13 cellular contexts compared by ENCODE assay signal in the genomic region with DNA sequence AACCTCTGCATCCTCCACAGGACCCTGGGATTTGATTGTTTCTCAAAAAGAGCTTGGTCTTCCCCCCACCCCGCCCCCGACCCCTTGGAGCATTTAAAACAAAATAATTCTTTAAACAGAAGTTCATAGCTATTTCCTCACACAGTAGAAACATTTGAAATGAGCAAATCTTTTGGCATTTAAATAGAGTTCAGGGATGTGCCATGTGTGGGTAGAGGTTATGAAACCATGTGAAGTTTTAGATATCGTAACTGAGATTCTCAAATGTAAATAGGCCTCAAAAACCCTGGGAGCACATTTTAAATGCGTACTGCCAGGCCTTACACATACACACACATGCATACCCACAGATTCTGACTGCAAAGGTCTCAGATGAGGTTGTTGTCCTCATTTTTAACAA.
DNase-seq lines count a peak whose midpoint lies in the region; ATAC-seq, FAIRE-seq and TF ChIP-seq lines count a peak whose summit lies in the region.
"Had no signal": no experiment of that assay in that cellular context is flagged by ENCODE, and none has a peak within 500 bp of the region (broad histone marks: within the 10 kb centered on the region; RNA-seq: fewer than 3 reads in every experiment).

No MANE protein-coding gene starts in this region.

- no peaks in the 10 kb centered on the region for H3K9me3 Mint-ChIP-seq in progenitor cell of endocrine pancreas (ENCODE audit: low read depth)

- peaks cover 46 to 56% (median 48%) of the 10 kb centered on the region in 3 donors for H3K4me1 ChIP-seq in pancreas

- peaks cover 0 to 20% (median 7%) of the 10 kb centered on the region in 3 donors for H3K36me3 ChIP-seq in pancreas
- H3K36me3 ChIP-seq: BLaER1 had no signal

- H3K4me3 Mint-ChIP-seq in progenitor cell of endocrine pancreas (ENCODE audit: low read depth) = no peak overlapping the region

- no peak overlapping the region for H3K4me3 ChIP-seq in pancreas
- H3K4me3 ChIP-seq: BLaER1 had no signal

- H3K36me3 Mint-ChIP-seq in progenitor cell of endocrine pancreas (ENCODE audit: insufficient read depth) = no peaks in the 10 kb centered on the region

- H3K27me3 ChIP-seq in pancreas = no peaks in the 10 kb centered on the region
- H3K27me3 ChIP-seq: BLaER1 had no signal

- no peak overlapping the region for H3K27ac Mint-ChIP-seq in progenitor cell of endocrine pancreas

- intact Hi-C loops in pancreas (cut with DNase I) = loop anchor here in 1 of 3 donors (5.0 kb wide), 1 partner anchor 63 kb away; no protein-coding TSS in a partner anchor

- TF ChIP-seq CTCF in AG09319 (IDR thresholded peaks at IDR 0.05; ENCODE audit: low read depth, low read length) (no peak), RWPE1 (conservative IDR thresholded peaks at IDR 0.05; ENCODE audit: low read depth) (no peak), pancreas (IDR thresholded peaks at IDR 0.05) (no peak), progenitor cell of endocrine pancreas (IDR thresholded peaks at IDR 0.05; ENCODE audit: unreplicated experiment) (no peak)

- POLR2A ChIA-PET in RWPE1 (lab: Yijun Ruan, JAX; ENCODE audit: low non-redundant PET) = interaction anchor here (0.6 to 1.5 kb wide), 2 partner anchors 62 to 95 kb away, joined by 3 read pairs; no protein-coding TSS in a partner anchor

- ATAC-seq in pancreas (no peak), GM19035 (IDR thresholded peaks at IDR 0.05; ENCODE audit: unreplicated experiment) (no peak)

- peaks cover 3% of the 10 kb centered on the region for H3K27me3 Mint-ChIP-seq in progenitor cell of endocrine pancreas

- WGBS in pancreas, 2 donors = 54 to 61% methylated on average over 4 of the region's 4 CpGs

- H3K27ac ChIP-seq in RWPE1 (peak overlapping the region; percentile 70), epithelial cell of prostate (peak overlapping the region; percentile 94), pancreas (peak overlapping the region; percentile 56 to 93 (median 84))
- H3K27ac ChIP-seq: BLaER1 had no signal

- no peak for FAIRE-seq in pancreas (lab: Jason Lieb, UNC)
- FAIRE-seq: endothelial cell of umbilical vein, H1 had no signal

- DNase-seq in AG09319 (ENCODE audit: extremely low read depth, low read depth) (peak; percentile 32), RWPE1 (ENCODE audit: low spot score) (peak; percentile 47), epithelial cell of prostate (ENCODE audit: low read depth, low spot score) (no peak), pancreas (no peak), DMS153 treated with DMSO at 0.1 percent for 48 hours (lab: John Stamatoyannopoulos, UW; ENCODE audit: unreplicated experiment) (no peak), progenitor cell of endocrine pancreas (ENCODE audit: low spot score, unreplicated experiment) (no peak)
- DNase-seq in activated CD8-positive, alpha-beta memory T cell treated with anti-CD3 and anti-CD28 coated beads for 24 hours = no peak
- DNase-seq: activated CD4-positive, alpha-beta T cell treated with anti-CD3 and anti-CD28 coated beads for 1 hour; occipital lobe had no signal

- H3K9me3 ChIP-seq in pancreas = no peaks in the 10 kb centered on the region
- H3K9me3 ChIP-seq: BLaER1 had no signal

- CTCF ChIA-PET in RWPE1 (lab: Yijun Ruan, JAX) = interaction anchor here (0.7 to 0.9 kb wide), 3 partner anchors 9 to 64 kb away, joined by 3 to 5 read pairs (median 5); no protein-coding TSS in a partner anchor

- H3K4me1 Mint-ChIP-seq in progenitor cell of endocrine pancreas (ENCODE audit: low read depth) = peaks cover 17% of the 10 kb centered on the region

Comparison
In these comparisons a context has a peak if more than half of its experiments do, and no peak if none do; other contexts are left out.
1. DNase-seq: peak in AG09319 (single experiment) and RWPE1 (single experiment); none in epithelial cell of prostate (single experiment), pancreas (0 of 6), DMS153 treated with DMSO at 0.1 percent for 48 hours (single experiment), progenitor cell of endocrine pancreas (single experiment) and activated CD8-positive, alpha-beta memory T cell treated with anti-CD3 and anti-CD28 coated beads for 24 hours (single experiment).
2. Peak in every context shown above with its lines, with median percentiles within 50 percentile points of each other: H3K27ac ChIP-seq.